25 cellular contexts compared by ENCODE assay signal in the genomic region with DNA sequence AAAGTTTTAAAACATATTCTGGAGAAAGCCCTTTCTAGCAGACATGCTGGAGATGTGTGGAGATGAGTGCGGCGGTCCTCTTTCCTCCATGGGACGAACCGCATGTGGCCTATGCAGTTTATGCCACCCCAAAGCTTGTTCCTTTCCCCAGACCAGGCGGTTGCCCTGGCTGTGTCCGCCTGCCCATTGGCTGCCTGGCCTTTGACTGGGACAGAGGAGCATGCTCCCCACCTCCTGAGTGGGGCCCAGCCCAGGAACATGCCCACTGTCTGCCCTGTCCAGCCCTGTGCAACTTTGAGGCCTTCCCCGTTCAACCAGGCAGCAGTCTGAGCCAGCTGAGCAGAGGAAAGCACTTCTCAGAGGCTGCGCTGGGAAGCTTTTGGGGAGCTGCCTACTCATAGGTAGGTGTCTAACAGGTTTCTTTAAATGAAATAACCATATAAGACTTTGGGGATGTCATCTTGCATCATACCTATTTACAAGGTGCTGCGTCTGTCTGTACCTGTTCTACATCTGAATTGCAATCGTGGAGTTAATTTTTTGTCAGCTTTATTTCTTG. TPM values are rescaled to one million over a fixed set of nuclear protein-coding genes. Genes with fewer than 3 reads are reported as not detected.
"Had no signal": no experiment of that assay in that cellular context is flagged by ENCODE, and none has a peak within 500 bp of the region (broad histone marks: within the 10 kb centered on the region; RNA-seq: fewer than 3 reads in every experiment).

No MANE protein-coding gene starts in this region.

- H3K27ac ChIP-seq: adrenal gland, esophagus muscularis mucosa, gastrocnemius medialis, suprapubic skin, vagina, WERI-Rb-1 had no signal

- FAIRE-seq: endothelial cell of umbilical vein had no signal

- DNase-seq: activated CD4-positive, alpha-beta T cell treated with anti-CD3 and anti-CD28 coated beads for 1 hour; activated CD4-positive, alpha-beta T cell treated with anti-CD3 and anti-CD28 coated beads, Interleukin-2, amount 50 U/mL, for 1 hour; activated CD8-positive, alpha-beta T cell treated with anti-CD3 and anti-CD28 coated beads, Interleukin-2, amount 10 ng/mL, durations not matched to agents 7 days and 5 days; activated T-cell treated with anti-CD3 and anti-CD28 coated beads, Interleukin-2, amount 50 U/mL, for 1 hour; central memory CD4-positive, alpha-beta T cell; effector memory CD4-positive, alpha-beta T cell; gastrocnemius medialis; hippocampal formation; left ventricle myocardium superior; mucosa of descending colon; nucleus accumbens; retina; stimulated activated CD4-positive, alpha-beta T cell treated with anti-CD3 and anti-CD28 coated beads, Interleukin-12 subunit alpha, Interleukin-12 subunit beta, amount 100 ng/mL, for 4 hours; stimulated activated CD4-positive, alpha-beta T cell treated with anti-CD3 and anti-CD28 coated beads, Interleukin-4, amount 100 ng/mL, for 4 hours; stimulated activated naive CD8-positive, alpha-beta T cell treated with anti-CD3 and anti-CD28 coated beads, Interleukin-15, amount 100 ng/mL, for 72 hours; T-helper 2 cell had no signal

- H3K27ac Mint-ChIP-seq: activated CD8-positive, alpha-beta T cell treated with anti-CD3 and anti-CD28 coated beads, Interleukin-2, amount 10 ng/mL, durations not matched to agents 7 days and 5 days; activated naive CD8-positive, alpha-beta T cell; type B pancreatic cell had no signal

- H3K9me3 ChIP-seq: adrenal gland, ascending aorta, esophagus muscularis mucosa, gastrocnemius medialis, mucosa of descending colon, suprapubic skin, vagina had no signal

- H3K27me3 ChIP-seq: adrenal gland, ascending aorta, vagina had no signal

- ATAC-seq: activated CD8-positive, alpha-beta T cell treated with anti-CD3 and anti-CD28 coated beads, Interleukin-2, amount 10 ng/mL, durations not matched to agents 7 days and 5 days; gastrocnemius medialis; left ventricle myocardium superior; mucosa of descending colon; stimulated activated naive CD8-positive, alpha-beta T cell treated with anti-CD3 and anti-CD28 coated beads, Interleukin-15, amount 100 ng/mL, for 72 hours had no signal

- H3K9me3 Mint-ChIP-seq: stimulated activated naive CD8-positive, alpha-beta T cell treated with anti-CD3 and anti-CD28 coated beads, Interleukin-15, amount 100 ng/mL, for 72 hours had no signal

- H3K36me3 ChIP-seq: adrenal gland, ascending aorta, esophagus muscularis mucosa, gastrocnemius medialis, suprapubic skin, vagina, WERI-Rb-1 had no signal

- H3K4me3 ChIP-seq: adrenal gland, esophagus muscularis mucosa, gastrocnemius medialis, mucosa of descending colon, suprapubic skin, vagina had no signal

- H3K4me3 Mint-ChIP-seq: activated CD8-positive, alpha-beta T cell treated with anti-CD3 and anti-CD28 coated beads, Interleukin-2, amount 10 ng/mL, durations not matched to agents 7 days and 5 days; activated naive CD8-positive, alpha-beta T cell; stimulated activated naive CD8-positive, alpha-beta T cell treated with anti-CD3 and anti-CD28 coated beads, Interleukin-15, amount 100 ng/mL, for 72 hours; type B pancreatic cell had no signal

RNA-seq across cellular contexts. Expression of gene FOXC1, which starts 20.6 kb away (rescaled TPM):
- total RNA-seq: activated CD8-positive, alpha-beta T cell treated with anti-CD3 and anti-CD28 coated beads, Interleukin-2, amount 10 ng/mL, durations not matched to agents 7 days and 5 days had no signal
